In the genomic region with DNA sequence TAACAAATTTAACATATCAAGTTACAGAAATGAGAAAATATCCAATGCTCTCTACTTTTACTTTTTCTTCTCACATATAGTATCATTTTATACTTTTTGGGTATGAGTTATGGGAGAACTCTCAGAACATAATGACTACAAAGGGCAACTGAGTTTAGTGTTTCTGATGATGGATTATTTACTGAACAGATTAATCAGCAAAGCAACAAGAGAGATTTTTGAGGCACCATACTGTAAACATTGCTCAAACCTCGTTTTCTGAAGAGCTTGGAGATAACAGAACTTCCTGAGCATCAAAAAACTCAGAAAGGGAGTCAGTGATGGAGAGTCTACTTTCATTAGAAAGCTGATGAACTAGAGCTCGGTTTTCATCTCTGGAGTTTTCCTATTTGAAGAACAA, we compare ENCODE assay signal across 27 cellular contexts.
DNase-seq lines count a peak whose midpoint lies in the region; ATAC-seq and TF ChIP-seq lines count a peak whose summit lies in the region.
"Had no signal": no experiment of that assay in that cellular context is flagged by ENCODE, and none has a peak within 500 bp of the region (broad histone marks: within the 10 kb centered on the region; RNA-seq: fewer than 3 reads in every experiment).

No MANE protein-coding gene starts in this region.

- peaks cover 29 to 42% of the 10 kb centered on the region in 2 donors for H3K36me3 Mint-ChIP-seq in CD4-positive, alpha-beta memory T cell
- peaks cover 10% of the 10 kb centered on the region for H3K36me3 Mint-ChIP-seq in T-helper 17 cell (ENCODE audit: low read depth)
- peaks cover 14% of the 10 kb centered on the region for H3K36me3 Mint-ChIP-seq in memory B cell

- intact Hi-C loops in CD4-positive, alpha-beta memory T cell (cut with micrococcal nuclease), result no loop called here
- intact Hi-C loops in PC-9 (cut with micrococcal nuclease; ENCODE audit: unreplicated experiment), result no loop called here

- H3K4me3 ChIP-seq in CD4-positive, alpha-beta memory T cell (ENCODE audit: low read length in 2 of 2), result no peak overlapping the region
- H3K4me3 ChIP-seq in PC-9 (no peak overlapping the region), foreskin fibroblast (ENCODE audit: low read depth in 1 of 2, low read length in 2 of 2) (no peak overlapping the region)
- H3K4me3 ChIP-seq: ascending aorta, esophagus muscularis mucosa, lung, uterus had no signal

- POLR2A ChIA-PET in CD4-positive, alpha-beta memory T cell (lab: Charles Lee; ENCODE audit: partially characterized antibody), result interaction anchor here (1.4 kb wide), 1 partner anchor 16 kb away, joined by 5 read pairs; no protein-coding TSS in a partner anchor
- POLR2A ChIA-PET in PC-9 (lab: Charles Lee; ENCODE audit: unreplicated experiment), result no interaction called here

- ATAC-seq in GM21737 (IDR thresholded peaks at IDR 0.05; ENCODE audit: unreplicated experiment) (peak; percentile 9), T-helper 17 cell (no peak), memory B cell (ENCODE audit: low read depth) (peak; percentile 9)

- H3K36me3 ChIP-seq in CD4-positive, alpha-beta memory T cell (ENCODE audit: insufficient read depth, low read length), result no peaks in the 10 kb centered on the region
- peaks cover 11% of the 10 kb centered on the region for H3K36me3 ChIP-seq in PC-9 (ENCODE audit: low read depth)
- H3K36me3 ChIP-seq: ascending aorta, esophagus muscularis mucosa, uterus had no signal

- no peak overlapping the region for H3K27ac ChIP-seq in CD4-positive, alpha-beta memory T cell (ENCODE audit: low read depth, low read length)
- no peak overlapping the region for H3K27ac ChIP-seq in PC-9
- H3K27ac ChIP-seq: ascending aorta, esophagus muscularis mucosa, uterus had no signal

- no peak for DNase-seq in CD4-positive, alpha-beta memory T cell
- DNase-seq in T-helper 17 cell, result no peak
- DNase-seq in memory B cell (ENCODE audit: low spot score in 2 of 2), result no peak
- DNase-seq in PC-9, result no peak
- no peak for DNase-seq in foreskin fibroblast
- no peak for DNase-seq in DMS 273 (lab: John Stamatoyannopoulos, UW; ENCODE audit: unreplicated experiment)
- DNase-seq in stimulated activated naive CD4-positive, alpha-beta T cell (lab: John Stamatoyannopoulos, UW), result no peak
- DNase-seq: activated CD4-positive, alpha-beta memory T cell treated with anti-CD3 and anti-CD28 coated beads for 36 hours; activated CD8-positive, alpha-beta memory T cell treated with anti-CD3 and anti-CD28 coated beads, Interleukin-2, amount 50 U/mL, for 4 hours; activated effector memory CD4-positive, alpha-beta T cell treated with Interleukin-2 at 50 U/mL for 16 hours; activated naive CD8-positive, alpha-beta T cell treated with anti-CD3 and anti-CD28 coated beads for 36 hours; C1 segment of cervical spinal cord; caudate nucleus; cortex of kidney; EL; H9; NCI-H2107; NCI-H748 treated with DMSO at 0.1 percent for 48 hours; posterior cingulate gyrus; right cardiac atrium; stimulated activated CD4-positive, alpha-beta T cell treated with anti-CD3 and anti-CD28 coated beads, Interleukin-4, amount 100 ng/mL, for 1 hour; T-helper 9 cell; uterus had no signal

- H3K27me3 ChIP-seq in CD4-positive, alpha-beta memory T cell (ENCODE audit: insufficient read depth, low read length), result no peaks in the 10 kb centered on the region
- H3K27me3 ChIP-seq in PC-9 (ENCODE audit: insufficient read depth, low read depth), result no peaks in the 10 kb centered on the region
- H3K27me3 ChIP-seq: ascending aorta, esophagus muscularis mucosa, uterus had no signal

- peak overlapping the region in 4 of 7 donors; percentile 19 to 72 (median 62) for H3K27ac Mint-ChIP-seq in CD4-positive, alpha-beta memory T cell
- H3K27ac Mint-ChIP-seq in T-helper 17 cell (peak overlapping the region; percentile 90), memory B cell (peak overlapping the region; percentile 97)
- H3K27ac Mint-ChIP-seq: activated CD4-positive, alpha-beta memory T cell treated with anti-CD3 and anti-CD28 coated beads for 36 hours; activated naive CD8-positive, alpha-beta T cell treated with anti-CD3 and anti-CD28 coated beads for 36 hours; H9 had no signal

- CTCF ChIA-PET in CD4-positive, alpha-beta memory T cell (lab: Charles Lee; ENCODE audit: partially characterized antibody), result interaction anchor here (1.0 to 4.5 kb wide), 3 partner anchors 21 to 137 kb away, joined by 4 to 17 read pairs (median 4); no protein-coding TSS in a partner anchor
- CTCF ChIA-PET in PC-9 (lab: Charles Lee), result no interaction called here

- H3K27me3 Mint-ChIP-seq in CD4-positive, alpha-beta memory T cell, result no peaks in the 10 kb centered on the region
- H3K27me3 Mint-ChIP-seq in T-helper 17 cell (no peaks in the 10 kb centered on the region), memory B cell (no peaks in the 10 kb centered on the region)
- H3K27me3 Mint-ChIP-seq: activated CD4-positive, alpha-beta memory T cell treated with anti-CD3 and anti-CD28 coated beads for 36 hours; activated naive CD8-positive, alpha-beta T cell treated with anti-CD3 and anti-CD28 coated beads for 36 hours had no signal

- H3K4me2 ChIP-seq in PC-9, result no peak overlapping the region

- no peak for TF ChIP-seq CTCF in PC-9 (conservative IDR thresholded peaks at IDR 0.05)
- no peak for TF ChIP-seq CTCF in foreskin fibroblast (IDR thresholded peaks at IDR 0.05; ENCODE audit: low read depth, low read length)

- no peaks in the 10 kb centered on the region for H3K9me3 ChIP-seq in CD4-positive, alpha-beta memory T cell (ENCODE audit: control insufficient read depth in 1 of 2, low read length in 2 of 2)
- H3K9me3 ChIP-seq in T-helper 17 cell (ENCODE audit: control insufficient read depth, low read length, poor library complexity, severe bottlenecking) (no peaks in the 10 kb centered on the region), PC-9 (ENCODE audit: insufficient read depth, low read depth) (no peaks in the 10 kb centered on the region)
- H3K9me3 ChIP-seq: ascending aorta, esophagus muscularis mucosa, uterus had no signal

- no peaks in the 10 kb centered on the region for H3F3A ChIP-seq in PC-9 (ENCODE audit: insufficient read depth, low read depth)

- H3K4me3 Mint-ChIP-seq in CD4-positive, alpha-beta memory T cell, result no peak overlapping the region
- H3K4me3 Mint-ChIP-seq in T-helper 17 cell (no peak overlapping the region), memory B cell (peak overlapping the region; percentile 6)
- H3K4me3 Mint-ChIP-seq: activated CD4-positive, alpha-beta memory T cell treated with anti-CD3 and anti-CD28 coated beads for 36 hours; activated naive CD8-positive, alpha-beta T cell treated with anti-CD3 and anti-CD28 coated beads for 36 hours; H9 had no signal

- peaks cover 5% of the 10 kb centered on the region for H3K4me1 ChIP-seq in CD4-positive, alpha-beta memory T cell (ENCODE audit: insufficient read depth, low read length)
- no peaks in the 10 kb centered on the region for H3K4me1 ChIP-seq in PC-9 (replicated peaks; ENCODE audit: insufficient read depth)
- H3K4me1 ChIP-seq: ascending aorta, esophagus muscularis mucosa, uterus had no signal

- no peaks in the 10 kb centered on the region for H4K20me1 ChIP-seq in PC-9 (ENCODE audit: insufficient read depth)

- no peak overlapping the region for H2AFZ ChIP-seq in PC-9

- no TSS peak for BruUV-seq in PC-9 (replicated peaks; lab: Mats Ljungman, UMichigan)

- no peaks in the 10 kb centered on the region for H3K9me3 Mint-ChIP-seq in CD4-positive, alpha-beta memory T cell
- no peaks in the 10 kb centered on the region for H3K9me3 Mint-ChIP-seq in memory B cell
- H3K9me3 Mint-ChIP-seq: activated CD4-positive, alpha-beta memory T cell treated with anti-CD3 and anti-CD28 coated beads for 36 hours; activated naive CD8-positive, alpha-beta T cell treated with anti-CD3 and anti-CD28 coated beads for 36 hours; H9 had no signal

- no peaks in the 10 kb centered on the region for H3K79me2 ChIP-seq in PC-9 (ENCODE audit: low read depth)

- peaks cover 13 to 31% (median 19%) of the 10 kb centered on the region in 4 donors for H3K4me1 Mint-ChIP-seq in CD4-positive, alpha-beta memory T cell
- H3K4me1 Mint-ChIP-seq in T-helper 17 cell (peaks cover 21% of the 10 kb centered on the region), memory B cell (peaks cover 40% of the 10 kb centered on the region)

- no peaks in the 10 kb centered on the region for H3K9me2 ChIP-seq in PC-9 (ENCODE audit: insufficient read depth)
